In the genomic region with DNA sequence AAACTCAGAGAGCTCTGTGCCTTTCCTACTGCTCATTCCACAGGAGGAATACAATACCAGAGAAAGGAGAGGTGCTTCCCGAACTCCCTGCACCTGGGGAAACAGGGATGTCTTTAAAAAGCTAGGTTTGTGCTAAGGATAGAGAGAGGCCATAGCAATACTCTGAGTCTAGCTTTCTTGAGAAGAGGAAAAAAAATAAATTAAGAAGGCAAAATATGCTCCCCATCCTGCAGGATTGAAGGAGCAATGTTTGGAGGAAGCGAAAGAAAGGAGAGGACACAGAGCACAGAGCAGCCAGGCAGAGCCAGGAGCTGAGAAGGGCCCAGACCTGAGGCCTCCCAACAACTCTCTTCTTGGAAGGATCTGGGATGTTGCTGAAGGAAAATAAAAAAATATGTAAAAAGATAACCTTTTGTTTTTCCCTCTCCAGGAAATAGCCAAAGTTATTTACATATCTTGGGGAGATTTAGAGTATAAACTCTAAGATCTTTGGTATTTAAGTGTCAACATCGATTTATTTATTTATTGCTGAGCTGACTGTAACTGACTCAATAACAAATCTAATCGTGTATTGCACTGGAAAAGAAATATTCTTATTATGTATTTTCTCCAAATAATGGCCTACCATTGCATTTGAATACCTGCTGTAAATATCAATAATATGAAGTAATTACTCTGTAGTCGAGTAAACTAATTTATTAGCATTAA, we compare ENCODE assay signal across 15 cellular contexts. TPM values are rescaled to one million over a fixed set of nuclear protein-coding genes. Genes with fewer than 3 reads are reported as not detected.
DNase-seq lines count a peak whose midpoint lies in the region; ATAC-seq and TF ChIP-seq lines count a peak whose summit lies in the region.
"Had no signal": no experiment of that assay in that cellular context is flagged by ENCODE, and none has a peak within 500 bp of the region (broad histone marks: within the 10 kb centered on the region; RNA-seq: fewer than 3 reads in every experiment).

No MANE protein-coding gene starts in this region.

- peaks cover 52% of the 10 kb centered on the region for H3K4me1 ChIP-seq in CD4-positive, CD25-positive, alpha-beta regulatory T cell (ENCODE audit: control insufficient read depth, insufficient read depth, low read length, poor library complexity, severe bottlenecking)
- H3K4me1 ChIP-seq in rectal smooth muscle tissue (ENCODE audit: control insufficient read depth, insufficient read depth, low read length) (peaks cover 16% of the 10 kb centered on the region), neural progenitor cell (peaks cover 14% of the 10 kb centered on the region)

- TF ChIP-seq CTCF in foreskin fibroblast (IDR thresholded peaks at IDR 0.05; ENCODE audit: low read depth, low read length) (no peak), neural progenitor cell (IDR thresholded peaks at IDR 0.05) (no peak)

- H3K4me3 Mint-ChIP-seq in CD4-positive, CD25-positive, alpha-beta regulatory T cell, result peak overlapping the region; percentile 39 to 90 (median 81)
- H3K4me3 Mint-ChIP-seq in IgD-negative memory B cell, result peak overlapping the region in 2 of 4 donors; percentile 39 to 79
- H3K4me3 Mint-ChIP-seq in neural progenitor cell, result no peak overlapping the region

- peak overlapping the region in 1 of 3 donors; percentile 89 for H3K27ac Mint-ChIP-seq in CD4-positive, CD25-positive, alpha-beta regulatory T cell
- peak overlapping the region; percentile 78 to 97 (median 93) for H3K27ac Mint-ChIP-seq in IgD-negative memory B cell
- no peak overlapping the region for H3K27ac Mint-ChIP-seq in neural progenitor cell

- no peak for ATAC-seq in CD4-positive, CD25-positive, alpha-beta regulatory T cell (ENCODE audit: low read depth in 2 of 2)
- ATAC-seq in GM19023 (IDR thresholded peaks at IDR 0.05; ENCODE audit: unreplicated experiment), result no peak

- H3K4me1 Mint-ChIP-seq in CD4-positive, CD25-positive, alpha-beta regulatory T cell, result peaks cover 15 to 74% (median 44%) of the 10 kb centered on the region in 4 donors
- peaks cover 17 to 33% (median 17%) of the 10 kb centered on the region in 3 donors for H3K4me1 Mint-ChIP-seq in IgD-negative memory B cell
- peaks cover 10% of the 10 kb centered on the region for H3K4me1 Mint-ChIP-seq in neural progenitor cell

- H3K36me3 Mint-ChIP-seq in CD4-positive, CD25-positive, alpha-beta regulatory T cell, result no peaks in the 10 kb centered on the region
- H3K36me3 Mint-ChIP-seq in IgD-negative memory B cell (peaks cover 3% of the 10 kb centered on the region), neural progenitor cell (no peaks in the 10 kb centered on the region)

- H4K20me1 ChIP-seq in neural progenitor cell (ENCODE audit: low read depth), result peaks cover 100% of the 10 kb centered on the region

- peaks cover 3 to 7% of the 10 kb centered on the region in 2 experiments for H3K9me3 ChIP-seq in CD4-positive, CD25-positive, alpha-beta regulatory T cell (ENCODE audit: control insufficient read depth in 2 of 2, low read length in 2 of 2)
- no peaks in the 10 kb centered on the region for H3K9me3 ChIP-seq in neural progenitor cell (ENCODE audit: low read depth)

- peaks cover 62% of the 10 kb centered on the region for H3K27me3 ChIP-seq in CD4-positive, CD25-positive, alpha-beta regulatory T cell (ENCODE audit: control insufficient read depth, insufficient read depth, low read length)
- H3K27me3 ChIP-seq in rectal smooth muscle tissue (ENCODE audit: control insufficient read depth, insufficient read depth, low read length), result peaks cover 4% of the 10 kb centered on the region
- H3K27me3 ChIP-seq in neural progenitor cell, result peaks cover 100% of the 10 kb centered on the region

- H3K79me2 ChIP-seq in neural progenitor cell (ENCODE audit: low read depth), result no peaks in the 10 kb centered on the region

- DNase-seq in CD4-positive, CD25-positive, alpha-beta regulatory T cell, result no peak
- DNase-seq in foreskin fibroblast, result peak in 1 of 2 donors; percentile 63
- DNase-seq in neural progenitor cell (ENCODE audit: low spot score), result no peak
- no peak for DNase-seq in SIG-M5 (lab: John Stamatoyannopoulos, UW)
- no peak for DNase-seq in NCI-H345 treated with DMSO at 0.1 percent for 48 hours (lab: John Stamatoyannopoulos, UW; ENCODE audit: unreplicated experiment)
- DNase-seq: activated CD4-positive, alpha-beta T cell treated with anti-CD3 and anti-CD28 coated beads, Interleukin-2, amount 10 ng/mL, durations not matched to agents 24 days and 14 days; central memory CD4-positive, alpha-beta T cell; SW 1271 had no signal

- H2AFZ ChIP-seq in neural progenitor cell (replicated peaks), result no peak overlapping the region

- no peak overlapping the region for H3K4me3 ChIP-seq in CD4-positive, CD25-positive, alpha-beta regulatory T cell (ENCODE audit: low read depth, low read length)
- peak overlapping the region; percentile 59 to 93 for H3K4me3 ChIP-seq in foreskin fibroblast (ENCODE audit: low read depth in 1 of 2, low read length in 2 of 2)
- peak overlapping the region; percentile 72 for H3K4me3 ChIP-seq in rectal smooth muscle tissue (ENCODE audit: low read length)
- no peak overlapping the region for H3K4me3 ChIP-seq in neural progenitor cell
- H3K4me3 ChIP-seq: BLaER1 treated with 17β-estradiol and CSF1 and Interleukin-3, amounts not matched to agents 10 nM and 100 nM had no signal

- peaks cover 97% of the 10 kb centered on the region for H3K27me3 Mint-ChIP-seq in CD4-positive, CD25-positive, alpha-beta regulatory T cell
- H3K27me3 Mint-ChIP-seq in IgD-negative memory B cell, result peaks cover 75% of the 10 kb centered on the region
- H3K27me3 Mint-ChIP-seq in neural progenitor cell (ENCODE audit: insufficient read depth, low read depth), result peaks cover 94% of the 10 kb centered on the region

- no peak overlapping the region for H3K4me2 ChIP-seq in neural progenitor cell

- H3K27ac ChIP-seq in CD4-positive, CD25-positive, alpha-beta regulatory T cell (ENCODE audit: insufficient read depth, low read length, poor library complexity, severe bottlenecking), result no peak overlapping the region
- H3K27ac ChIP-seq in rectal smooth muscle tissue (ENCODE audit: low read depth, low read length) (peak overlapping the region; percentile 89), neural progenitor cell (no peak overlapping the region)
- H3K27ac ChIP-seq: BLaER1 treated with 17β-estradiol and CSF1 and Interleukin-3, amounts not matched to agents 10 nM and 100 nM had no signal

- H3K9ac ChIP-seq in rectal smooth muscle tissue (ENCODE audit: low read length) (peak overlapping the region; percentile 59), neural progenitor cell (no peak overlapping the region)
- H3K9ac ChIP-seq: BLaER1 treated with 17β-estradiol and CSF1 and Interleukin-3, amounts not matched to agents 10 nM and 100 nM had no signal

- peaks cover 17% of the 10 kb centered on the region for H3F3A ChIP-seq in neural progenitor cell (ENCODE audit: low read depth)

- no peaks in the 10 kb centered on the region for H3K36me3 ChIP-seq in CD4-positive, CD25-positive, alpha-beta regulatory T cell (ENCODE audit: control insufficient read depth, insufficient read depth, low read length)
- no peaks in the 10 kb centered on the region for H3K36me3 ChIP-seq in rectal smooth muscle tissue (ENCODE audit: control insufficient read depth, insufficient read depth, low read length)
- H3K36me3 ChIP-seq in neural progenitor cell, result no peaks in the 10 kb centered on the region
- H3K36me3 ChIP-seq: BLaER1 treated with 17β-estradiol and CSF1 and Interleukin-3, amounts not matched to agents 10 nM and 100 nM had no signal

- peaks cover 0 to 15% (median 0%) of the 10 kb centered on the region in 7 donors for H3K9me3 Mint-ChIP-seq in CD4-positive, CD25-positive, alpha-beta regulatory T cell
- H3K9me3 Mint-ChIP-seq in IgD-negative memory B cell (peaks cover 0 to 4% (median 0%) of the 10 kb centered on the region in 3 donors), neural progenitor cell (peaks cover 22% of the 10 kb centered on the region)
- H3K9me3 Mint-ChIP-seq: activated CD4-positive, alpha-beta T cell treated with anti-CD3 and anti-CD28 coated beads, Interleukin-2, amount 10 ng/mL, durations not matched to agents 24 days and 14 days; activated T-helper 2 cell treated with anti-CD3 and anti-CD28 coated beads, Interferon-gamma antibody, Interleukin-2, Interleukin-4, amounts not matched to agents 10 μg/mL and 5 μg/mL and 100 μg/mL, durations not matched to agents 14 hours and 24 hours and 36 hours had no signal

RNA-seq across cellular contexts. Expression of gene HOXA11, which starts 1.6 kb away (rescaled TPM):
- total RNA-seq in CD4-positive, CD25-positive, alpha-beta regulatory T cell, result not detected
- not detected for polyA plus RNA-seq in CD4-positive, CD25-positive, alpha-beta regulatory T cell
- not detected for polyA plus RNA-seq in IgD-negative memory B cell
- not detected in 2 replicates for total RNA-seq in neural progenitor cell (ENCODE audit: low replicate concordance)
- total RNA-seq: activated CD4-positive, alpha-beta T cell treated with anti-CD3 and anti-CD28 coated beads, Interleukin-2, amount 10 ng/mL, durations not matched to agents 24 days and 14 days; activated T-helper 2 cell treated with anti-CD3 and anti-CD28 coated beads, Interferon-gamma antibody, Interleukin-2, Interleukin-4, amounts not matched to agents 10 μg/mL and 5 μg/mL and 100 μg/mL, durations not matched to agents 14 hours and 24 hours and 36 hours had no signal
- polyA plus RNA-seq: neural cell had no signal

RNA-seq across cellular contexts. Expression of gene HOXA10, which starts 12.5 kb away (rescaled TPM):
- total RNA-seq in CD4-positive, CD25-positive, alpha-beta regulatory T cell, result 0.35 TPM
- polyA plus RNA-seq in CD4-positive, CD25-positive, alpha-beta regulatory T cell, result not detected
- polyA plus RNA-seq in IgD-negative memory B cell, result 0.70 TPM
- not detected in 2 replicates for total RNA-seq in neural progenitor cell (ENCODE audit: low replicate concordance)
- total RNA-seq: activated CD4-positive, alpha-beta T cell treated with anti-CD3 and anti-CD28 coated beads, Interleukin-2, amount 10 ng/mL, durations not matched to agents 24 days and 14 days; activated T-helper 2 cell treated with anti-CD3 and anti-CD28 coated beads, Interferon-gamma antibody, Interleukin-2, Interleukin-4, amounts not matched to agents 10 μg/mL and 5 μg/mL and 100 μg/mL, durations not matched to agents 14 hours and 24 hours and 36 hours had no signal
- polyA plus RNA-seq: neural cell had no signal

RNA-seq across cellular contexts. Expression of gene HOXA13, which starts 13.3 kb away (rescaled TPM):
- not detected for total RNA-seq in CD4-positive, CD25-positive, alpha-beta regulatory T cell
- polyA plus RNA-seq in CD4-positive, CD25-positive, alpha-beta regulatory T cell, result not detected
- not detected for polyA plus RNA-seq in IgD-negative memory B cell
- not detected in 2 replicates for total RNA-seq in neural progenitor cell (ENCODE audit: low replicate concordance)
- total RNA-seq: activated CD4-positive, alpha-beta T cell treated with anti-CD3 and anti-CD28 coated beads, Interleukin-2, amount 10 ng/mL, durations not matched to agents 24 days and 14 days; activated T-helper 2 cell treated with anti-CD3 and anti-CD28 coated beads, Interferon-gamma antibody, Interleukin-2, Interleukin-4, amounts not matched to agents 10 μg/mL and 5 μg/mL and 100 μg/mL, durations not matched to agents 14 hours and 24 hours and 36 hours; MCF 10A had no signal
- polyA plus RNA-seq: neural cell had no signal

RNA-seq across cellular contexts. Expression of gene HOXA9, which starts 21.3 kb away (rescaled TPM):
- total RNA-seq in CD4-positive, CD25-positive, alpha-beta regulatory T cell, result 1.1 TPM
- under 1 TPM in 1 of 4 donors, not detected in 3; 0.20 TPM for polyA plus RNA-seq in CD4-positive, CD25-positive, alpha-beta regulatory T cell
- 0.20 TPM for polyA plus RNA-seq in IgD-negative memory B cell
- not detected in 2 replicates for total RNA-seq in neural progenitor cell (ENCODE audit: low replicate concordance)
- total RNA-seq: activated CD4-positive, alpha-beta T cell treated with anti-CD3 and anti-CD28 coated beads, Interleukin-2, amount 10 ng/mL, durations not matched to agents 24 days and 14 days; activated T-helper 2 cell treated with anti-CD3 and anti-CD28 coated beads, Interferon-gamma antibody, Interleukin-2, Interleukin-4, amounts not matched to agents 10 μg/mL and 5 μg/mL and 100 μg/mL, durations not matched to agents 14 hours and 24 hours and 36 hours had no signal
- polyA plus RNA-seq: neural cell had no signal

RNA-seq across cellular contexts. Expression of gene HOXA7, which starts 30.1 kb away (rescaled TPM):
- not detected for total RNA-seq in CD4-positive, CD25-positive, alpha-beta regulatory T cell
- polyA plus RNA-seq in CD4-positive, CD25-positive, alpha-beta regulatory T cell, result not detected
- 1.0 TPM for polyA plus RNA-seq in IgD-negative memory B cell
- total RNA-seq in neural progenitor cell (ENCODE audit: low replicate concordance), result not detected in 2 replicates
- total RNA-seq: activated CD4-positive, alpha-beta T cell treated with anti-CD3 and anti-CD28 coated beads, Interleukin-2, amount 10 ng/mL, durations not matched to agents 24 days and 14 days; activated T-helper 2 cell treated with anti-CD3 and anti-CD28 coated beads, Interferon-gamma antibody, Interleukin-2, Interleukin-4, amounts not matched to agents 10 μg/mL and 5 μg/mL and 100 μg/mL, durations not matched to agents 14 hours and 24 hours and 36 hours had no signal
- polyA plus RNA-seq: neural cell had no signal

Comparison
In these comparisons a context has a peak if more than half of its experiments do, and no peak if none do; other contexts are left out.
1. H3K4me3 ChIP-seq: peak in foreskin fibroblast (2 of 2) and rectal smooth muscle tissue (single experiment); none in CD4-positive, CD25-positive, alpha-beta regulatory T cell (single experiment) and neural progenitor cell (single experiment).